9 cellular contexts compared by ENCODE assay signal in the genomic region with DNA sequence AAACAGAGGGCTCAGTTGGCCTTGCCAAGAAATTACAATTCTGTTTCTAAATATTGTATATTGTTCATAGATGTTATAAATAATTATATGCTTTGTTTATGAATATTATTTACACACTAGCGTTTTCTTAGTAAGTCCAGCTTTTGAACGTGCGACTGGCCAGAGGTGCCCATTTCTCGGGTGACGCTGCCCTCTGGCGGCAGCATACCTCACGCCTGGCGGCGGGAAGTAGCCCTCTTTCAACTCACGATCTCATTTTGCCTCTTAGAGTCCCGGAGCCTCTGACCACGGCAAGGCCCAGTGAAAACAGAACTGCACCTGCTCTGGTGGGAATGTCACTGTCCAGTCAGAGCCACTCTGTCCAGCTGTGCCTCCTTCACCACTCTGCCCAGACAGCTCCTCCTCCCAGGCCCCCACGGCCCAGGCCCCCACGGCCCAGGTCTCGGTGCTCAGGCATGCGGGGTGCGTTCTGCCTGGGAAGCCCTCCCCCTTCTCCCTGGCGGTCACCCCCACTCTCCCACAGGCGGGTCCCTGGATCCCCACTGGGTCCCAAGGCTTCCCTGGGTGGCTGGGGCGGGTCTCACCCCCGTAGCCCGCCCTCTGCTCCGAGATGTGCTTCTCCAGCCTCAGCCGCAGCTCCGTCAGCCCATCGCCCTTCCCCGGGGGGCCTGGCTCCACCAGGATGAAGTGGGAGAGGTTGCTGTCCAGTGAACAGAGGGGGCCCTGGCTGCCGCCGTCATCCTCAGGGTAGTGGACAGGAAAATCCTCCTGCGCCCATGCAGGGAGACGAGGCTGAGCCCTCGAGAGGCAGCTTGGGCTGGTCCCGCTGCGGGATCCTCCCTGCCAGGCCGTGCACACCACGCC. TPM values are rescaled to one million over a fixed set of nuclear protein-coding genes. Genes with fewer than 3 reads are reported as not detected.
DNase-seq lines count a peak whose midpoint lies in the region; ATAC-seq and TF ChIP-seq lines count a peak whose summit lies in the region.
"Had no signal": no experiment of that assay in that cellular context is flagged by ENCODE, and none has a peak within 500 bp of the region (broad histone marks: within the 10 kb centered on the region; RNA-seq: fewer than 3 reads in every experiment).

No MANE protein-coding gene starts in this region.

- peak; percentile 85 for DNase-seq in ELF-1 (ENCODE audit: low read depth, low spot score)
- DNase-seq in MG63 = peak; percentile 70
- DNase-seq in T-helper 17 cell = peak; percentile 31 to 46 (median 38)
- DNase-seq in astrocyte of the spinal cord (ENCODE audit: low read depth, low spot score) = peak; percentile 80
- DNase-seq in hippocampal formation (lab: John Stamatoyannopoulos, UW) = peak; percentile 15 to 52
- peak; percentile 89 for DNase-seq in sigmoid colon

- H3K27ac ChIP-seq in sigmoid colon = peak overlapping the region in 3 of 4 donors; percentile 17 to 63 (median 47)

- no peaks in the 10 kb centered on the region for H3K4me1 Mint-ChIP-seq in T-helper 17 cell

- peaks cover 0 to 19% (median 12%) of the 10 kb centered on the region in 4 donors for H3K4me1 ChIP-seq in sigmoid colon

- intact Hi-C loops in sigmoid colon (cut with DNase I) = loop anchor here (1.0 to 5.0 kb wide), 4 partner anchors 43 to 472 kb away; partner anchors contain the start of gene CD81

- ATAC-seq in T-helper 17 cell (peak; percentile 33), GM19463 (IDR thresholded peaks at IDR 0.05; ENCODE audit: unreplicated experiment) (no peak), GM18907 (IDR thresholded peaks at IDR 0.05; ENCODE audit: unreplicated experiment) (no peak)

- H3K36me3 Mint-ChIP-seq in T-helper 17 cell (ENCODE audit: low read depth) = no peaks in the 10 kb centered on the region

- H3K9me3 ChIP-seq in MG63 (no peaks in the 10 kb centered on the region), T-helper 17 cell (ENCODE audit: control insufficient read depth, low read length, poor library complexity, severe bottlenecking) (no peaks in the 10 kb centered on the region), sigmoid colon (no peaks in the 10 kb centered on the region)

- 13 to 54% methylated on average over 36 of the region's 36 CpGs for WGBS in sigmoid colon, 2 donors

- TF ChIP-seq EP300 in sigmoid colon (IDR thresholded peaks at IDR 0.05) = no peak

- H3K4me3 ChIP-seq in MG63 = no peak overlapping the region
- H3K4me3 ChIP-seq in astrocyte of the spinal cord (ENCODE audit: low read depth, low read length) = no peak overlapping the region
- H3K4me3 ChIP-seq in sigmoid colon = no peak overlapping the region

- no peak overlapping the region for H3K4me3 Mint-ChIP-seq in T-helper 17 cell
- H3K4me3 Mint-ChIP-seq: dendritic cell treated with granulocyte-macrophage colony-stimulating factor and Interleukin-4, amounts not matched to agents 40 ng/mL and 50 ng/mL, for 4 days had no signal

- no peak for TF ChIP-seq POLR2A in sigmoid colon (IDR thresholded peaks at IDR 0.05)

- peak; percentile 91 for TF ChIP-seq CTCF in astrocyte of the spinal cord (IDR thresholded peaks at IDR 0.05; ENCODE audit: low read depth, low read length)
- TF ChIP-seq CTCF in sigmoid colon (IDR thresholded peaks at IDR 0.05) = peak; percentile 67 to 86 (median 82)

- in situ Hi-C loops in astrocyte of the spinal cord (cut with HindIII; ENCODE audit: low sequenced_read_pairs) = no loop called here

- no peak overlapping the region for H3K27ac Mint-ChIP-seq in T-helper 17 cell
- H3K27ac Mint-ChIP-seq: dendritic cell treated with granulocyte-macrophage colony-stimulating factor and Interleukin-4, amounts not matched to agents 40 ng/mL and 50 ng/mL, for 4 days had no signal

- H3K27me3 Mint-ChIP-seq in T-helper 17 cell = no peaks in the 10 kb centered on the region

- H3K36me3 ChIP-seq in MG63 (no peaks in the 10 kb centered on the region), sigmoid colon (no peaks in the 10 kb centered on the region)

- H3K27me3 ChIP-seq in MG63 = no peaks in the 10 kb centered on the region
- peaks cover 0 to 5% (median 0%) of the 10 kb centered on the region in 3 donors for H3K27me3 ChIP-seq in sigmoid colon

RNA-seq across cellular contexts. Expression of gene TSSC4, which starts 19.3 kb away (rescaled TPM):
- 58.7 and 90.1 TPM in 2 replicates for total RNA-seq in MG63 (2014; rRNA removed; shearing (Covaris generic); ENCODE audit: low replicate concordance)
- total RNA-seq in T-helper 17 cell (10 to 100 TPM; 47.9 to 60.3 TPM), sigmoid colon (10 to 100 TPM; 45.1 to 60.1 (median 53.2) TPM)
- 10 to 100 TPM; 43.7 to 51.1 (median 47.7) TPM for polyA plus RNA-seq in sigmoid colon

RNA-seq across cellular contexts. Expression of gene TRPM5, which starts 24.4 kb away (rescaled TPM):
- total RNA-seq in MG63 (2014; rRNA removed; shearing (Covaris generic); ENCODE audit: low replicate concordance) = not detected in 2 replicates
- total RNA-seq in T-helper 17 cell = under 1 TPM; 0.07 to 0.08 TPM
- total RNA-seq in sigmoid colon = not detected
- polyA plus RNA-seq in sigmoid colon = 1 to 10 TPM in 1 of 3 donors, under 1 TPM in 1, not detected in 1; 0.60 to 2.8 TPM

RNA-seq across cellular contexts. Expression of gene KCNQ1, which starts 24.9 kb away (rescaled TPM):
- not detected in 2 replicates for total RNA-seq in MG63 (2014; rRNA removed; shearing (Covaris generic); ENCODE audit: low replicate concordance)
- 10 to 100 TPM; 18.6 to 25.5 TPM for total RNA-seq in T-helper 17 cell
- 1 to 10 TPM; 1.1 to 3.8 (median 3.1) TPM for total RNA-seq in sigmoid colon
- 10 to 100 TPM in 1 of 3 donors, 1 to 10 TPM in 2; 7.8 to 25.2 (median 9.5) TPM for polyA plus RNA-seq in sigmoid colon

RNA-seq across cellular contexts. Expression of gene CD81, which starts 42.8 kb away (rescaled TPM):
- total RNA-seq in MG63 (2014; rRNA removed; shearing (Covaris generic); ENCODE audit: low replicate concordance) = 141 and 182 TPM in 2 replicates
- total RNA-seq in T-helper 17 cell = 100 to 1,000 TPM; 153 to 194 TPM
- 100 to 1,000 TPM; 401 to 625 (median 493) TPM for total RNA-seq in sigmoid colon
- polyA plus RNA-seq in sigmoid colon = 100 to 1,000 TPM in 1 of 3 donors, 10 to 100 TPM in 2; 67.9 to 313 (median 90.6) TPM

Comparison
In these comparisons a context has a peak if more than half of its experiments do, and no peak if none do; other contexts are left out.
1. DNase-seq: peak in every context shown above with its lines; median percentile 89 in sigmoid colon; 85 in ELF-1; 80 in astrocyte of the spinal cord; 70 in MG63; 38 in T-helper 17 cell; 34 in hippocampal formation.
2. RNA of gene KCNQ1, which starts 24.9 kb away (total RNA-seq): 18.6 to 25.5 TPM in T-helper 17 cell; 1.1 to 3.8 TPM in sigmoid colon and not detected in MG63; every median in the first group is over 4 times any median in the second.